In the genomic region with DNA sequence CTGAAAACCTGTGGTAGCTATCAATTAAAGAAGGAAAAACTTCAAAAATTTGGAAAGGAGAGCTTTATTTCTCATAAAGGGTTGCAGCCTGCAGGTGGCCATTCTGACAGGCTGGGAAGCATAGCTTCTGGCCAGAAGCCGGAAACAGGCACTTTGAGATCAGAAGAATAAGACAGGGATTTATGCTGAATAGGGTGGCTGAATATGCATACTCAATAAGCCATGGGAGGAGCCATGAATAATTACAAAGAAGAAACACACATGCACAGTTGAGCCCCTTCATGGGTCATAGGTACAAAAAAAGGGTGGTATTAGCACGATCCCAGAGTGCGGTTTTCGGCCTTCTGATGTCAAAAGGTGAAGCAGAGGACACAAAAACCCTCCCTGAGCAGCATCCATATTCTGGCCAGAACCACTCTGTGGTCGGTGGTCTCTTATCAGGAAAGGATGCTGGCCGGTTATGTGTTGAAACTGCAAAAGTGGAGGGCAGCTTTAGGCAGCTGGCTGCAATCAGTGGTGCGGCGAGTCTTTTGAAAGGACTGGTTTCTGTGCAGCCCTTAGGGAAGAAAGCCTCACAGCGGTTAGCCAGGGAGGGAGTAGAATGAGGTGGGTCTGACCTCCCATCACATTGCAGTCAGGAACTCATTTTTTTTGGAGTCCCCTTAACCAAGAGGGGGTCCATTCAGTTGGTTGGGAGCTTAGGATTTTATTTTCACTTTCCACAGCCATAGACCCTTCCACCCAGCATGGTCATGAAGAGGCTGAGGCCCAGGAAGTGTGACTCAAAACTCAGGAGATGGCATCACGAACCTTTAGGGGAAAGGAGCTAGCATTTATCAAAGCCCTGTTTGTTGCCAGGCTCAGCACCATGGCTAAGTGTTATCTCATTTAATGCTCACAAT, we compare ENCODE assay signal across 32 cellular contexts. TPM values are rescaled to one million over a fixed set of nuclear protein-coding genes. Genes with fewer than 3 reads are reported as not detected.
DNase-seq lines count a peak whose midpoint lies in the region; ATAC-seq and TF ChIP-seq lines count a peak whose summit lies in the region.
"Had no signal": no experiment of that assay in that cellular context is flagged by ENCODE, and none has a peak within 500 bp of the region (broad histone marks: within the 10 kb centered on the region; RNA-seq: fewer than 3 reads in every experiment).

No MANE protein-coding gene starts in this region.

- ATAC-seq in HCT116 (peak; percentile 63), Panc1 (peak; percentile 74), GM18867 (IDR thresholded peaks at IDR 0.05; ENCODE audit: unreplicated experiment) (no peak), GM18870 (IDR thresholded peaks at IDR 0.05; ENCODE audit: unreplicated experiment) (no peak)
- peak; percentile 39 for ATAC-seq in stimulated activated effector memory CD8-positive, alpha-beta T cell treated with anti-CD3 and anti-CD28 coated beads, Interleukin-12 subunit alpha, Interleukin-12 subunit beta, amount 100 ng/mL, for 72 hours
- ATAC-seq: gastrocnemius medialis; left colon; right lobe of liver; stimulated activated naive B cell treated with anti-CD40 and anti-IgM and Interleukin-4, amounts not matched to agents 10 μg/mL and 1 μg/mL and 100 μg/mL, for 72 hours had no signal

- DNase-seq in HCT116 (ENCODE audit: low read depth, low spot score) (no peak), Panc1 (ENCODE audit: low read depth, low spot score) (no peak), NCI-H2029 (lab: John Stamatoyannopoulos, UW) (no peak)
- DNase-seq in stimulated activated effector memory CD8-positive, alpha-beta T cell treated with anti-CD3 and anti-CD28 coated beads, Interleukin-12 subunit alpha, Interleukin-12 subunit beta, amount 100 ng/mL, for 72 hours (ENCODE audit: low spot score in 2 of 2), result no peak
- DNase-seq: activated B cell treated with CpG ODN at 0.5 μM for 24 hours; activated CD4-positive, alpha-beta T cell treated with anti-CD3 and anti-CD28 coated beads, Interleukin-2, amount 50 U/mL, for 4 hours; activated effector memory CD4-positive, alpha-beta T cell treated with anti-CD3 and anti-CD28 coated beads, Interleukin-2, amount 50 U/mL, for 16 hours; activated naive CD8-positive, alpha-beta T cell treated with anti-CD3 and anti-CD28 coated beads, Interleukin-2, amount 10 ng/mL, durations not matched to agents 7 days and 5 days; caudate nucleus; CD4-positive, CD25-positive, alpha-beta regulatory T cell; esophagus squamous epithelium; gastrocnemius medialis; GOT3; hippocampal formation; left colon; NCI-H187 treated with DMSO at 0.1 percent for 48 hours; NCI-H2227 treated with DMSO at 0.1 percent for 48 hours; NCI-H748 treated with DMSO at 0.1 percent for 48 hours; posterior cingulate gyrus; right lobe of liver; Right ventricle myocardium superior; stimulated activated CD4-positive, alpha-beta T cell treated with anti-CD3 and anti-CD28 coated beads, Interleukin-12 subunit alpha, Interleukin-12 subunit beta, amount 100 ng/mL, for 4 hours; stimulated activated CD4-positive, alpha-beta T cell treated with anti-CD3 and anti-CD28 coated beads, Interleukin-4, amount 100 ng/mL, for 24 hours; stimulated activated naive B cell treated with anti-CD40 and anti-IgM and Interleukin-4, amounts not matched to agents 10 μg/mL and 1 μg/mL and 100 μg/mL, for 72 hours; T1000 had no signal

- H3K27ac ChIP-seq in HCT116 (ENCODE audit: low read depth, low read length) (no peak overlapping the region), Panc1 (ENCODE audit: low read length) (no peak overlapping the region)
- H3K27ac ChIP-seq: esophagus squamous epithelium, gastrocnemius medialis, HL-60, right lobe of liver had no signal

- H3K4me1 ChIP-seq in HCT116 (ENCODE audit: control insufficient read depth in 1 of 2, insufficient read depth in 2 of 2, low read length in 2 of 2), result peaks cover 0 to 15% of the 10 kb centered on the region in 2 experiments; a peak in 2 of 4 replicates
- peaks cover 4% of the 10 kb centered on the region for H3K4me1 ChIP-seq in Panc1 (ENCODE audit: control insufficient read depth, insufficient read depth, low read length)
- H3K4me1 ChIP-seq: esophagus squamous epithelium, right lobe of liver had no signal

- H3K4me3 Mint-ChIP-seq in brain, result peak overlapping the region in 4 of 5 experiments; percentile 21 to 38 (median 22)
- H3K4me3 Mint-ChIP-seq in stimulated activated effector memory CD8-positive, alpha-beta T cell treated with anti-CD3 and anti-CD28 coated beads, Interleukin-12 subunit alpha, Interleukin-12 subunit beta, amount 100 ng/mL, for 72 hours, result no peak overlapping the region
- H3K4me3 Mint-ChIP-seq: activated B cell treated with CpG ODN at 0.5 μM for 24 hours; activated naive CD8-positive, alpha-beta T cell treated with anti-CD3 and anti-CD28 coated beads, Interleukin-2, amount 10 ng/mL, durations not matched to agents 7 days and 5 days; stimulated activated naive B cell treated with anti-CD40 and anti-IgM and Interleukin-4, amounts not matched to agents 10 μg/mL and 1 μg/mL and 100 μg/mL, for 72 hours had no signal

- no peak overlapping the region for H3K4me3 ChIP-seq in HCT116 (replicated peaks in 1 of 2; ENCODE audit: low read depth in 1 of 2, low read length in 2 of 2)
- no peak overlapping the region for H3K4me3 ChIP-seq in Panc1 (ENCODE audit: low read depth in 2 of 2, low read length in 2 of 2)
- H3K4me3 ChIP-seq: esophagus squamous epithelium, gastrocnemius medialis, right lobe of liver had no signal

- H3K9me3 ChIP-seq in HCT116 (ENCODE audit: control insufficient read depth in 1 of 2, insufficient read depth in 1 of 2, low read depth in 1 of 2, low read length in 2 of 2) (no peaks in the 10 kb centered on the region), Panc1 (ENCODE audit: control insufficient read depth, insufficient read depth, low read depth, low read length) (no peaks in the 10 kb centered on the region)
- H3K9me3 ChIP-seq: esophagus squamous epithelium, gastrocnemius medialis, right lobe of liver had no signal

- peaks cover 72% of the 10 kb centered on the region for H3K4me1 Mint-ChIP-seq in brain
- no peaks in the 10 kb centered on the region for H3K4me1 Mint-ChIP-seq in stimulated activated effector memory CD8-positive, alpha-beta T cell treated with anti-CD3 and anti-CD28 coated beads, Interleukin-12 subunit alpha, Interleukin-12 subunit beta, amount 100 ng/mL, for 72 hours
- H3K4me1 Mint-ChIP-seq: activated B cell treated with CpG ODN at 0.5 μM for 24 hours; CD4-positive, CD25-positive, alpha-beta regulatory T cell; stimulated activated naive B cell treated with anti-CD40 and anti-IgM and Interleukin-4, amounts not matched to agents 10 μg/mL and 1 μg/mL and 100 μg/mL, for 72 hours had no signal

- no peak for TF ChIP-seq POLR2A in HCT116 (IDR thresholded peaks at IDR 0.05; ENCODE audit: borderline replicate concordance, extremely low read depth, insufficient read depth, insufficient read length)

- BruUV-seq in HCT116 (replicated peaks; lab: Mats Ljungman, UMichigan) (no TSS peak), Panc1 (replicated peaks; lab: Mats Ljungman, UMichigan) (no TSS peak)

- H3K79me2 ChIP-seq in HCT116 (ENCODE audit: insufficient read depth, low read length), result no peaks in the 10 kb centered on the region

- no peak overlapping the region for H3K9ac ChIP-seq in HCT116 (ENCODE audit: low read length)

- H4K20me1 ChIP-seq in HCT116 (ENCODE audit: insufficient read depth), result no peaks in the 10 kb centered on the region

- in situ Hi-C loops in Panc1 (cut with HindIII; ENCODE audit: low pct_unique_long_range_greater_than_20kb, low sequenced_read_pairs), result no loop called here

- H3K27me3 Mint-ChIP-seq in brain, result peaks cover 5% of the 10 kb centered on the region

- H3K36me3 ChIP-seq in HCT116 (ENCODE audit: control insufficient read depth in 1 of 2, insufficient read depth in 2 of 2, low read length in 2 of 2) (no peaks in the 10 kb centered on the region), Panc1 (ENCODE audit: control insufficient read depth, insufficient read depth, low read length) (no peaks in the 10 kb centered on the region)
- H3K36me3 ChIP-seq: esophagus squamous epithelium, gastrocnemius medialis, right lobe of liver had no signal

- TF ChIP-seq RAD21 in HCT116 (IDR thresholded peaks at IDR 0.05; ENCODE audit: low read depth), result no peak

- POLR2A ChIA-PET in HCT116 (lab: Charles Lee) (no interaction called here), Panc1 (lab: Charles Lee) (no interaction called here)

- H3K9me3 Mint-ChIP-seq in brain, result peaks cover 0 to 3% (median 0%) of the 10 kb centered on the region in 5 experiments
- H3K9me3 Mint-ChIP-seq in stimulated activated effector memory CD8-positive, alpha-beta T cell treated with anti-CD3 and anti-CD28 coated beads, Interleukin-12 subunit alpha, Interleukin-12 subunit beta, amount 100 ng/mL, for 72 hours, result no peaks in the 10 kb centered on the region
- H3K9me3 Mint-ChIP-seq: activated B cell treated with CpG ODN at 0.5 μM for 24 hours; activated naive CD8-positive, alpha-beta T cell treated with anti-CD3 and anti-CD28 coated beads, Interleukin-2, amount 10 ng/mL, durations not matched to agents 7 days and 5 days; stimulated activated naive B cell treated with anti-CD40 and anti-IgM and Interleukin-4, amounts not matched to agents 10 μg/mL and 1 μg/mL and 100 μg/mL, for 72 hours had no signal

- H3K36me3 Mint-ChIP-seq in brain, result no peaks in the 10 kb centered on the region
- no peaks in the 10 kb centered on the region for H3K36me3 Mint-ChIP-seq in stimulated activated effector memory CD8-positive, alpha-beta T cell treated with anti-CD3 and anti-CD28 coated beads, Interleukin-12 subunit alpha, Interleukin-12 subunit beta, amount 100 ng/mL, for 72 hours
- H3K36me3 Mint-ChIP-seq: activated naive CD8-positive, alpha-beta T cell treated with anti-CD3 and anti-CD28 coated beads, Interleukin-2, amount 10 ng/mL, durations not matched to agents 7 days and 5 days; CD4-positive, CD25-positive, alpha-beta regulatory T cell; stimulated activated naive B cell treated with anti-CD40 and anti-IgM and Interleukin-4, amounts not matched to agents 10 μg/mL and 1 μg/mL and 100 μg/mL, for 72 hours had no signal

- no peak overlapping the region for H2AFZ ChIP-seq in HCT116 (ENCODE audit: low read depth, low read length, poor library complexity, severe bottlenecking)

- no peaks in the 10 kb centered on the region for H3K27me3 ChIP-seq in HCT116 (ENCODE audit: insufficient read depth, low read length)
- no peaks in the 10 kb centered on the region for H3K27me3 ChIP-seq in Panc1 (ENCODE audit: control insufficient read depth, insufficient read depth, low read length)
- H3K27me3 ChIP-seq: right lobe of liver had no signal

- CTCF ChIA-PET in HCT116 (lab: Charles Lee) (no interaction called here), Panc1 (lab: Charles Lee) (interaction anchor here (0.6 kb wide), 1 partner anchor 14 kb away, joined by 4 read pairs; no protein-coding TSS in a partner anchor)

- RAD21 ChIA-PET in HCT116 (lab: Charles Lee; ENCODE audit: low non-redundant PET in 1 of 2, low total read pairs in 2 of 2, uncharacterized antibody in 2 of 2, unreplicated experiment in 2 of 2), result no interaction called here

- no peaks in the 10 kb centered on the region for H3K9me2 ChIP-seq in HCT116 (ENCODE audit: insufficient read depth)

- intact Hi-C loops in HCT116 (cut with micrococcal nuclease), result no loop called here
- intact Hi-C loops in Panc1 (cut with micrococcal nuclease; ENCODE audit: unreplicated experiment), result no loop called here

- TF ChIP-seq CTCF in HCT116 (IDR thresholded peaks at IDR 0.05 in 2 of 3, conservative IDR thresholded peaks at IDR 0.05 in 1 of 3; ENCODE audit: borderline replicate concordance in 1 of 3, insufficient read depth in 1 of 3, low read depth in 2 of 3, low read length in 2 of 3), result no peak
- TF ChIP-seq CTCF in Panc1 (IDR thresholded peaks at IDR 0.05), result no peak
- TF ChIP-seq CTCF in brain (conservative IDR thresholded peaks at IDR 0.05), result no peak

- peak overlapping the region; percentile 52 to 90 (median 69) for H3K27ac Mint-ChIP-seq in brain
- no peak overlapping the region for H3K27ac Mint-ChIP-seq in stimulated activated effector memory CD8-positive, alpha-beta T cell treated with anti-CD3 and anti-CD28 coated beads, Interleukin-12 subunit alpha, Interleukin-12 subunit beta, amount 100 ng/mL, for 72 hours
- H3K27ac Mint-ChIP-seq: activated B cell treated with CpG ODN at 0.5 μM for 24 hours; activated naive CD8-positive, alpha-beta T cell treated with anti-CD3 and anti-CD28 coated beads, Interleukin-2, amount 10 ng/mL, durations not matched to agents 7 days and 5 days; stimulated activated naive B cell treated with anti-CD40 and anti-IgM and Interleukin-4, amounts not matched to agents 10 μg/mL and 1 μg/mL and 100 μg/mL, for 72 hours had no signal

- peak overlapping the region; percentile 10; the same call in 1 of the 2 replicates for H3K4me2 ChIP-seq in HCT116 (ENCODE audit: low read length)

RNA-seq across cellular contexts. Expression of gene CCDC174, which starts 34.7 kb away (rescaled TPM):
- total RNA-seq in HCT116 (2021; ENCODE audit: unreplicated experiment) (15.6 TPM), Panc1 (2021; ENCODE audit: unreplicated experiment) (10.6 TPM)
- polyA plus RNA-seq in HCT116 (2012), result 10.5 and 14.8 TPM in 2 replicates
- 5.9 TPM for polyA plus RNA-seq in Panc1 (2012; ENCODE audit: insufficient read length)
- 6.0 TPM for polyA plus RNA-seq in brain (ENCODE audit: insufficient read depth, low read depth, low replicate concordance)

RNA-seq across cellular contexts. Expression of gene C3orf20, which starts 58.1 kb away (rescaled TPM):
- total RNA-seq in HCT116 (2021; ENCODE audit: unreplicated experiment) (0.20 TPM), Panc1 (2021; ENCODE audit: unreplicated experiment) (not detected)
- polyA plus RNA-seq in HCT116 (2012), result 0.03 and 0.04 TPM in 2 replicates
- polyA plus RNA-seq in Panc1 (2012; ENCODE audit: insufficient read length), result 0.08 TPM
- not detected for polyA plus RNA-seq in brain (ENCODE audit: insufficient read depth, low read depth, low replicate concordance)
- total RNA-seq: esophagus squamous epithelium, LHCN-M2, Right ventricle myocardium superior, temporal lobe had no signal
- polyA plus RNA-seq: CD4-positive, CD25-positive, alpha-beta regulatory T cell; urinary bladder had no signal

Comparison
In these comparisons a context has a peak if more than half of its experiments do, and no peak if none do; other contexts are left out.
1. ATAC-seq: peak in HCT116 (single experiment), Panc1 (single experiment) and stimulated activated effector memory CD8-positive, alpha-beta T cell treated with anti-CD3 and anti-CD28 coated beads, Interleukin-12 subunit alpha, Interleukin-12 subunit beta, amount 100 ng/mL, for 72 hours (single experiment); none in GM18867 (single experiment) and GM18870 (single experiment).